In genomic region chr15:74627766-74628165, GRCh38 we compare ENCODE assay signal across 17 cellular contexts. TPM values are rescaled to one million over a fixed set of nuclear protein-coding genes. Genes with fewer than 3 reads are reported as not detected.
A peak's percentile ranks its signal among the peaks of the same experiment; 100 is the strongest.
DNase-seq lines count a peak whose midpoint lies in the region; ATAC-seq, FAIRE-seq and TF ChIP-seq lines count a peak whose summit lies in the region.
"Had no signal": no experiment of that assay in that cellular context is flagged by ENCODE, and none has a peak within 500 bp of the region (broad histone marks: within the 10 kb centered on the region; RNA-seq: fewer than 3 reads in every experiment).

No MANE protein-coding gene starts in this region.

- no peak overlapping the region for H2BK15ac ChIP-seq in H9 (ENCODE audit: low read depth, low read length)

- H3K4ac ChIP-seq in H9 (ENCODE audit: low read depth, low read length) = no peak overlapping the region

- H3K9me3 ChIP-seq in H9 (ENCODE audit: control insufficient read depth, low read depth, low read length) = no peaks in the 10 kb centered on the region
- H3K9me3 ChIP-seq: transverse colon had no signal

- no peak for ATAC-seq in activated CD4-positive, alpha-beta T cell treated with anti-CD3 and anti-CD28 coated beads for 36 hours
- no peak for ATAC-seq in activated CD8-positive, alpha-beta T cell treated with anti-CD3 and anti-CD28 coated beads, Interleukin-2, amount 10 ng/mL, durations not matched to agents 7 days and 5 days
- ATAC-seq in naive thymus-derived CD8-positive, alpha-beta T cell = no peak
- ATAC-seq in GM19463 (IDR thresholded peaks at IDR 0.05; ENCODE audit: unreplicated experiment) = no peak

- H2AFZ ChIP-seq in H9 (ENCODE audit: low read length) = no peak overlapping the region
- H2AFZ ChIP-seq: parathyroid adenoma had no signal

- no peak overlapping the region for H3K4me3 Mint-ChIP-seq in activated CD4-positive, alpha-beta T cell treated with anti-CD3 and anti-CD28 coated beads for 36 hours
- no peak overlapping the region for H3K4me3 Mint-ChIP-seq in activated CD8-positive, alpha-beta T cell treated with anti-CD3 and anti-CD28 coated beads, Interleukin-2, amount 10 ng/mL, durations not matched to agents 7 days and 5 days
- H3K4me3 Mint-ChIP-seq in naive thymus-derived CD8-positive, alpha-beta T cell = peak overlapping the region; percentile 3 to 80 (median 68)
- no peak overlapping the region for H3K4me3 Mint-ChIP-seq in H9
- H3K4me3 Mint-ChIP-seq: CD14-positive monocyte had no signal

- FAIRE-seq in GM12892 (lab: Jason Lieb, UNC) = peak; percentile 74

- H2BK120ac ChIP-seq in H9 (ENCODE audit: low read depth, low read length, poor library complexity, severe bottlenecking) = no peak overlapping the region

- no peak overlapping the region for H2BK5ac ChIP-seq in H9 (ENCODE audit: insufficient read length, low read length)

- H3K27me3 Mint-ChIP-seq in activated CD4-positive, alpha-beta T cell treated with anti-CD3 and anti-CD28 coated beads for 36 hours = no peaks in the 10 kb centered on the region
- no peaks in the 10 kb centered on the region for H3K27me3 Mint-ChIP-seq in activated CD8-positive, alpha-beta T cell treated with anti-CD3 and anti-CD28 coated beads, Interleukin-2, amount 10 ng/mL, durations not matched to agents 7 days and 5 days (ENCODE audit: low read depth)
- no peaks in the 10 kb centered on the region for H3K27me3 Mint-ChIP-seq in naive thymus-derived CD8-positive, alpha-beta T cell
- no peaks in the 10 kb centered on the region; the same call in 1 of the 2 replicates for H3K27me3 Mint-ChIP-seq in H9 (ENCODE audit: low read depth)

- H2BK20ac ChIP-seq in H9 (ENCODE audit: low read depth, low read length, poor library complexity, severe bottlenecking) = no peak overlapping the region

- no peak overlapping the region for H4K5ac ChIP-seq in H9 (ENCODE audit: insufficient read length, low read depth, low read length)

- no peak overlapping the region for H3K27ac ChIP-seq in H9 (ENCODE audit: insufficient read length, low read depth, low read length)
- H3K27ac ChIP-seq: parathyroid adenoma had no signal

- H3K9me3 Mint-ChIP-seq in activated CD4-positive, alpha-beta T cell treated with anti-CD3 and anti-CD28 coated beads for 36 hours (ENCODE audit: low read depth) = no peaks in the 10 kb centered on the region
- H3K9me3 Mint-ChIP-seq in activated CD8-positive, alpha-beta T cell treated with anti-CD3 and anti-CD28 coated beads, Interleukin-2, amount 10 ng/mL, durations not matched to agents 7 days and 5 days (ENCODE audit: insufficient read depth) = no peaks in the 10 kb centered on the region
- no peaks in the 10 kb centered on the region for H3K9me3 Mint-ChIP-seq in naive thymus-derived CD8-positive, alpha-beta T cell
- no peaks in the 10 kb centered on the region for H3K9me3 Mint-ChIP-seq in H9
- H3K9me3 Mint-ChIP-seq: CD14-positive monocyte had no signal

- H4K91ac ChIP-seq in H9 (ENCODE audit: insufficient read length, low read depth, low read length) = no peak overlapping the region

- no peak overlapping the region for H4K8ac ChIP-seq in H9 (replicated peaks; ENCODE audit: insufficient read length, low read depth, low read length)

- no peak for DNase-seq in activated CD4-positive, alpha-beta T cell treated with anti-CD3 and anti-CD28 coated beads for 36 hours
- no peak for DNase-seq in activated CD4-positive, alpha-beta T cell treated with anti-CD3 and anti-CD28 coated beads for 4 hours
- DNase-seq in GM12892 (ENCODE audit: insufficient read length) = no peak
- no peak for DNase-seq in activated CD8-positive, alpha-beta T cell treated with anti-CD3 and anti-CD28 coated beads, Interleukin-2, amount 10 ng/mL, durations not matched to agents 7 days and 5 days
- DNase-seq in naive thymus-derived CD8-positive, alpha-beta T cell = no peak
- no peak for DNase-seq in NCI-H1092 (lab: John Stamatoyannopoulos, UW)
- no peak for DNase-seq in H9
- DNase-seq: DMS79; kidney glomerular epithelial cell; NCI-H2171; NCI-H82; stimulated activated CD4-positive, alpha-beta T cell treated with anti-CD3 and anti-CD28 coated beads, Interleukin-4, amount 100 ng/mL, for 4 hours; SW 1271; transverse colon had no signal

- TF ChIP-seq CTCF in H9 (conservative IDR thresholded peaks at IDR 0.05) = no peak

- no peaks in the 10 kb centered on the region for H3K27me3 ChIP-seq in H9 (ENCODE audit: insufficient read depth, low read length)
- H3K27me3 ChIP-seq: transverse colon had no signal

- no peaks in the 10 kb centered on the region for H3K4me1 ChIP-seq in H9 (ENCODE audit: insufficient read depth, low read length)
- H3K4me1 ChIP-seq: parathyroid adenoma, transverse colon had no signal

- no peak overlapping the region for H3K14ac ChIP-seq in H9 (ENCODE audit: insufficient read depth, low read length)

- H3T11ph ChIP-seq in H9 (ENCODE audit: low read length) = no peak overlapping the region

- POLR2A ChIA-PET in activated CD4-positive, alpha-beta T cell treated with anti-CD3 and anti-CD28 coated beads for 36 hours (lab: Charles Lee) = interaction anchor here (1.0 kb wide), 1 partner anchor 143 kb away, joined by 3 read pairs; no protein-coding TSS in a partner anchor
- POLR2A ChIA-PET in activated CD8-positive, alpha-beta T cell treated with anti-CD3 and anti-CD28 coated beads, Interleukin-2, amount 10 ng/mL, durations not matched to agents 7 days and 5 days (lab: Charles Lee) = interaction anchor here (1.0 to 1.9 kb wide), 5 partner anchors 9 to 307 kb away, joined by 3 to 10 read pairs (median 3); partner anchors contain the start of gene CLK3
- POLR2A ChIA-PET in naive thymus-derived CD8-positive, alpha-beta T cell (lab: Charles Lee) = interaction anchor here (1.4 to 10.8 kb wide), 8 partner anchors 11 to 160 kb away, joined by 4 to 193 read pairs (median 6); partner anchors contain the start of genes ARID3B, CLK3 and CSK

- no peaks in the 10 kb centered on the region for H3K23me2 ChIP-seq in H9 (ENCODE audit: insufficient read length, low read depth, low read length, poor library complexity, severe bottlenecking)

- no CpG with 5 or more reads among the region's 5 CpGs for WGBS in H9 (ENCODE audit: extremely low coverage, insufficient read length, low lambda C conversion rate)

- no peak overlapping the region for H2BK12ac ChIP-seq in H9 (ENCODE audit: insufficient read length, low read depth, low read length)

- H3K56ac ChIP-seq in H9 (ENCODE audit: insufficient read length, low read depth, low read length) = no peak overlapping the region

- H3K36me3 Mint-ChIP-seq in activated CD4-positive, alpha-beta T cell treated with anti-CD3 and anti-CD28 coated beads for 36 hours (ENCODE audit: low read depth) = peaks cover 47% of the 10 kb centered on the region
- peaks cover 73% of the 10 kb centered on the region for H3K36me3 Mint-ChIP-seq in activated CD8-positive, alpha-beta T cell treated with anti-CD3 and anti-CD28 coated beads, Interleukin-2, amount 10 ng/mL, durations not matched to agents 7 days and 5 days (ENCODE audit: low read depth)
- H3K36me3 Mint-ChIP-seq in naive thymus-derived CD8-positive, alpha-beta T cell = peaks cover 0 to 79% (median 20%) of the 10 kb centered on the region in 3 donors
- peaks cover 41 to 81% (median 80%) of the 10 kb centered on the region in 3 experiments; a peak in 6 of 7 replicates for H3K36me3 Mint-ChIP-seq in H9 (ENCODE audit: insufficient read depth in 1 of 3, low read depth in 3 of 3)

- CTCF ChIA-PET in activated CD4-positive, alpha-beta T cell treated with anti-CD3 and anti-CD28 coated beads for 36 hours (lab: Charles Lee) = interaction anchor here (1.5 to 21.2 kb wide), 4 partner anchors 6 to 147 kb away, joined by 3 to 458 read pairs (median 91); partner anchors contain the start of gene CSK
- CTCF ChIA-PET in activated CD8-positive, alpha-beta T cell treated with anti-CD3 and anti-CD28 coated beads, Interleukin-2, amount 10 ng/mL, durations not matched to agents 7 days and 5 days (lab: Charles Lee) = interaction anchor here (1.0 to 11.6 kb wide), 8 partner anchors 9 to 255 kb away, joined by 3 to 228 read pairs (median 5); partner anchors contain the start of gene CLK3

- H3K18ac ChIP-seq in H9 (ENCODE audit: insufficient read length, low read depth, low read length) = no peak overlapping the region

- intact Hi-C loops in activated CD4-positive, alpha-beta T cell treated with anti-CD3 and anti-CD28 coated beads for 36 hours (cut with DNase I, micrococcal nuclease) = no loop called here

- no peak overlapping the region for H2AK5ac ChIP-seq in H9 (ENCODE audit: insufficient read length, low read length)

- no peaks in the 10 kb centered on the region for H3K79me2 ChIP-seq in H9 (ENCODE audit: insufficient read depth, low read length)
- H3K79me2 ChIP-seq: parathyroid adenoma had no signal

- H3K79me1 ChIP-seq in H9 (ENCODE audit: insufficient read depth, low read depth, low read length, poor library complexity, severe bottlenecking) = no peaks in the 10 kb centered on the region

- TF ChIP-seq POLR2A in GM12892 (IDR thresholded peaks at IDR 0.05; ENCODE audit: low read depth, low read length) = no peak

- H3K9ac ChIP-seq in H9 (ENCODE audit: extremely low read depth, insufficient read length, low read length) = no peak overlapping the region
- H3K9ac ChIP-seq: parathyroid adenoma had no signal

- H3K23ac ChIP-seq in H9 (ENCODE audit: insufficient read length, low read depth, low read length) = no peak overlapping the region

- no peaks in the 10 kb centered on the region for H4K20me1 ChIP-seq in H9 (ENCODE audit: control insufficient read depth, insufficient read depth, insufficient read length)

- peaks cover 6% of the 10 kb centered on the region for H3K4me1 Mint-ChIP-seq in activated CD4-positive, alpha-beta T cell treated with anti-CD3 and anti-CD28 coated beads for 36 hours
- peaks cover 30% of the 10 kb centered on the region for H3K4me1 Mint-ChIP-seq in activated CD8-positive, alpha-beta T cell treated with anti-CD3 and anti-CD28 coated beads, Interleukin-2, amount 10 ng/mL, durations not matched to agents 7 days and 5 days (ENCODE audit: low read depth)
- H3K4me1 Mint-ChIP-seq in naive thymus-derived CD8-positive, alpha-beta T cell = peaks cover 27 to 65% (median 54%) of the 10 kb centered on the region in 4 donors
- H3K4me1 Mint-ChIP-seq in H9 = no peaks in the 10 kb centered on the region

- no peak overlapping the region for H3K4me2 ChIP-seq in H9 (ENCODE audit: insufficient read depth, insufficient read length, low read length)

- H3K27ac Mint-ChIP-seq in activated CD4-positive, alpha-beta T cell treated with anti-CD3 and anti-CD28 coated beads for 36 hours = peak overlapping the region; percentile 6
- H3K27ac Mint-ChIP-seq in activated CD8-positive, alpha-beta T cell treated with anti-CD3 and anti-CD28 coated beads, Interleukin-2, amount 10 ng/mL, durations not matched to agents 7 days and 5 days = peak overlapping the region; percentile 84
- peak overlapping the region; percentile 88 to 96 (median 94) for H3K27ac Mint-ChIP-seq in naive thymus-derived CD8-positive, alpha-beta T cell
- H3K27ac Mint-ChIP-seq in H9 = peak overlapping the region in 1 of 3 experiments; percentile 16; a peak in 1 of 7 replicates

RNA-seq across cellular contexts. Expression of gene CLK3, which starts 12.1 kb away (rescaled TPM):
- 100 to 1,000 TPM; 130 to 175 TPM for total RNA-seq in activated CD4-positive, alpha-beta T cell treated with anti-CD3 and anti-CD28 coated beads for 36 hours
- polyA plus RNA-seq in GM12892 (2012; ENCODE audit: missing spikeins) = 57.7 TPM
- total RNA-seq in activated CD8-positive, alpha-beta T cell treated with anti-CD3 and anti-CD28 coated beads, Interleukin-2, amount 10 ng/mL, durations not matched to agents 7 days and 5 days = 100 to 1,000 TPM; 125 to 128 TPM
- total RNA-seq in naive thymus-derived CD8-positive, alpha-beta T cell = 100 to 1,000 TPM; 223 to 227 TPM
- polyA plus RNA-seq in naive thymus-derived CD8-positive, alpha-beta T cell = 10 to 100 TPM; 49.0 to 92.8 (median 55.1) TPM
- 40.8 and 41.0 TPM in 2 replicates for total RNA-seq in H9 (2021)

Comparison
In these comparisons a context has a peak if more than half of its experiments do, and no peak if none do; other contexts are left out.
1. H3K4me3 Mint-ChIP-seq: peak in naive thymus-derived CD8-positive, alpha-beta T cell (10 of 10); none in activated CD4-positive, alpha-beta T cell treated with anti-CD3 and anti-CD28 coated beads for 36 hours (single experiment), activated CD8-positive, alpha-beta T cell treated with anti-CD3 and anti-CD28 coated beads, Interleukin-2, amount 10 ng/mL, durations not matched to agents 7 days and 5 days (single experiment) and H9 (0 of 2).